Comparison of ENCODE assay signal across 1 cellular context in genomic region chr19:39970674-39971379, GRCh38.
A peak's percentile ranks its signal among the peaks of the same experiment; 100 is the strongest.
TF ChIP-seq lines count a peak whose summit lies in the region.

TSS of gene PSMC4 (plus strand) at chr19:39971165. CDS start at chr19:39971203, 38 bp downstream.

TF ChIP-seq in HepG2, 621 proteins besides CTCF, POLR2A, EP300 and RAD21 (continued from another document and continues in another):
- TF ChIP-seq PRDM10 (CRISPR knock-in tag; IDR thresholded peaks at IDR 0.05; ENCODE audit: low read depth) (peak; percentile 42; the same call in 1 of the 2 replicates), ZNF660 (CRISPR knock-in tag; IDR thresholded peaks at IDR 0.05; ENCODE audit: borderline replicate concordance, low read depth) (0 out of 2 replicates have a peak, but pooled peaks have one; percentile 41), MEIS2 (CRISPR knock-in tag; IDR thresholded peaks at IDR 0.05) (peak; percentile 89; the same call in 1 of the 2 replicates), KDM4B (CRISPR knock-in tag; IDR thresholded peaks at IDR 0.05) (peak; percentile 94), AGO2 (optimal IDR thresholded peaks at IDR 0.05; ENCODE audit: low read depth, low read length) (peak; percentile 51), SNAPC5 (CRISPR knock-in tag; IDR thresholded peaks at IDR 0.05; ENCODE audit: borderline replicate concordance) (no peak), NFKBIZ (CRISPR knock-in tag; IDR thresholded peaks at IDR 0.05) (peak; percentile 83; the same call in 1 of the 2 replicates), ZNF790 (CRISPR knock-in tag; IDR thresholded peaks at IDR 0.05; ENCODE audit: borderline replicate concordance) (no peak), SMAD1 (CRISPR knock-in tag; IDR thresholded peaks at IDR 0.05; ENCODE audit: borderline replicate concordance, low read depth) (peak; percentile 86; the same call in 1 of the 2 replicates), MAX (IDR thresholded peaks at IDR 0.05) (peak; percentile 94), ZNF841 (CRISPR knock-in tag; IDR thresholded peaks at IDR 0.05; ENCODE audit: borderline replicate concordance) (no peak), HDAC1 (CRISPR knock-in tag; IDR thresholded peaks at IDR 0.05) (peak; percentile 87), ZNF496 (CRISPR knock-in tag; IDR thresholded peaks at IDR 0.05; ENCODE audit: insufficient replicate concordance) (no peak), SAP130 (CRISPR knock-in tag; IDR thresholded peaks at IDR 0.05; ENCODE audit: low read depth) (peak; percentile 97), U2AF1 (optimal IDR thresholded peaks at IDR 0.05; ENCODE audit: low read depth, low read length) (no peak), MZF1 (CRISPR knock-in tag; IDR thresholded peaks at IDR 0.05; ENCODE audit: borderline replicate concordance) (no peak), ZNF598 (CRISPR knock-in tag; IDR thresholded peaks at IDR 0.05; ENCODE audit: borderline replicate concordance) (peak; percentile 66; the same call in 1 of the 2 replicates), ZNF513 (CRISPR knock-in tag; conservative IDR thresholded peaks at IDR 0.05) (no peak), IRX3 (CRISPR knock-in tag; IDR thresholded peaks at IDR 0.05; ENCODE audit: borderline replicate concordance, low read depth) (peak; percentile 48; the same call in 1 of the 2 replicates), NR2F1 (CRISPR knock-in tag; IDR thresholded peaks at IDR 0.05) (no peak), ZNF264 (CRISPR knock-in tag; IDR thresholded peaks at IDR 0.05) (peak; percentile 47), ZFP36L1 (CRISPR knock-in tag; IDR thresholded peaks at IDR 0.05) (no peak; the same call in 1 of the 2 replicates), ZNF550 (CRISPR knock-in tag; IDR thresholded peaks at IDR 0.05; ENCODE audit: borderline replicate concordance) (no peak), PAF1 (CRISPR knock-in tag; IDR thresholded peaks at IDR 0.05) (no peak), ZSCAN29 (CRISPR knock-in tag; conservative IDR thresholded peaks at IDR 0.05) (no peak), ZMYM2 (CRISPR knock-in tag; IDR thresholded peaks at IDR 0.05) (0 out of 2 replicates have a peak, but pooled peaks have one; percentile 14), CENPX (CRISPR knock-in tag; IDR thresholded peaks at IDR 0.05) (no peak), MXD1 (CRISPR knock-in tag; IDR thresholded peaks at IDR 0.05) (no peak), CEBPG (CRISPR knock-in tag; IDR thresholded peaks at IDR 0.05) (peak; percentile 66), MAFK (conservative IDR thresholded peaks at IDR 0.05 in 1 of 2, IDR thresholded peaks at IDR 0.05 in 1 of 2; ENCODE audit: low read length in 2 of 2) (no peak), ZNF737 (CRISPR knock-in tag; IDR thresholded peaks at IDR 0.05; ENCODE audit: borderline replicate concordance) (no peak), ZNF616 (CRISPR knock-in tag; IDR thresholded peaks at IDR 0.05; ENCODE audit: low read depth) (no peak), TBP (CRISPR knock-in tag; IDR thresholded peaks at IDR 0.05) (no peak), YY1 (IDR thresholded peaks at IDR 0.05; ENCODE audit: insufficient read depth, insufficient replicate concordance, low read depth, low read length) (peak; percentile 86), ZNF205 (CRISPR knock-in tag; IDR thresholded peaks at IDR 0.05) (peak; percentile 77; the same call in 1 of the 2 replicates), ATF7 (IDR thresholded peaks at IDR 0.05) (0 out of 2 replicates have a peak, but pooled peaks have one; percentile 12), ATF7 (CRISPR knock-in tag; IDR thresholded peaks at IDR 0.05) (no peak), HDAC2 (CRISPR knock-in tag; IDR thresholded peaks at IDR 0.05) (peak; percentile 80), ZNF800 (CRISPR knock-in tag; IDR thresholded peaks at IDR 0.05) (0 out of 2 replicates have a peak, but pooled peaks have one; percentile 68), ZNF263 (CRISPR knock-in tag; IDR thresholded peaks at IDR 0.05) (peak; percentile 41; the same call in 1 of the 2 replicates), GABPA (IDR thresholded peaks at IDR 0.05; ENCODE audit: low read depth, low read length) (peak; percentile 97), GABPA (CRISPR knock-in tag; IDR thresholded peaks at IDR 0.05; ENCODE audit: low read depth) (peak; percentile 99), ZNF138 (CRISPR knock-in tag; IDR thresholded peaks at IDR 0.05; ENCODE audit: low read depth) (0 out of 2 replicates have a peak, but pooled peaks have one; percentile 42), ZNF775 (CRISPR knock-in tag; IDR thresholded peaks at IDR 0.05; ENCODE audit: borderline replicate concordance) (0 out of 2 replicates have a peak, but pooled peaks have one; percentile 47)
- TF ChIP-seq, protein P1, sequence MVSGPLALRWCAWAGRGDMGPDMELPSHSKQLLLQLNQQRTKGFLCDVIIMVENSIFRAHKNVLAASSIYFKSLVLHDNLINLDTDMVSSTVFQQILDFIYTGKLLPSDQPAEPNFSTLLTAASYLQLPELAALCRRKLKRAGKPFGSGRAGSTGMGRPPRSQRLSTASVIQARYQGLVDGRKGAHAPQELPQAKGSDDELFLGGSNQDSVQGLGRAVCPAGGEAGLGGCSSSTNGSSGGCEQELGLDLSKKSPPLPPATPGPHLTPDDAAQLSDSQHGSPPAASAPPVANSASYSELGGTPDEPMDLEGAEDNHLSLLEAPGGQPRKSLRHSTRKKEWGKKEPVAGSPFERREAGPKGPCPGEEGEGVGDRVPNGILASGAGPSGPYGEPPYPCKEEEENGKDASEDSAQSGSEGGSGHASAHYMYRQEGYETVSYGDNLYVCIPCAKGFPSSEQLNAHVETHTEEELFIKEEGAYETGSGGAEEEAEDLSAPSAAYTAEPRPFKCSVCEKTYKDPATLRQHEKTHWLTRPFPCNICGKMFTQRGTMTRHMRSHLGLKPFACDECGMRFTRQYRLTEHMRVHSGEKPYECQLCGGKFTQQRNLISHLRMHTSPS (CRISPR knock-in tag; IDR thresholded peaks at IDR 0.05; ENCODE audit: low read depth), result peak; percentile 72; the same call in 1 of the 2 replicates
- TF ChIP-seq, protein P2, sequence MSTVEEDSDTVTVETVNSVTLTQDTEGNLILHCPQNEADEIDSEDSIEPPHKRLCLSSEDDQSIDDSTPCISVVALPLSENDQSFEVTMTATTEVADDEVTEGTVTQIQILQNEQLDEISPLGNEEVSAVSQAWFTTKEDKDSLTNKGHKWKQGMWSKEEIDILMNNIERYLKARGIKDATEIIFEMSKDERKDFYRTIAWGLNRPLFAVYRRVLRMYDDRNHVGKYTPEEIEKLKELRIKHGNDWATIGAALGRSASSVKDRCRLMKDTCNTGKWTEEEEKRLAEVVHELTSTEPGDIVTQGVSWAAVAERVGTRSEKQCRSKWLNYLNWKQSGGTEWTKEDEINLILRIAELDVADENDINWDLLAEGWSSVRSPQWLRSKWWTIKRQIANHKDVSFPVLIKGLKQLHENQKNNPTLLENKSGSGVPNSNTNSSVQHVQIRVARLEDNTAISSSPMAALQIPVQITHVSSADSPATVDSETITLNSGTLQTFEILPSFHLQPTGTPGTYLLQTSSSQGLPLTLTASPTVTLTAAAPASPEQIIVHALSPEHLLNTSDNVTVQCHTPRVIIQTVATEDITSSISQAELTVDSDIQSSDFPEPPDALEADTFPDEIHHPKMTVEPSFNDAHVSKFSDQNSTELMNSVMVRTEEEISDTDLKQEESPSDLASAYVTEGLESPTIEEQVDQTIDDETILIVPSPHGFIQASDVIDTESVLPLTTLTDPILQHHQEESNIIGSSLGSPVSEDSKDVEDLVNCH (CRISPR knock-in tag; IDR thresholded peaks at IDR 0.05), result no peak
- TF ChIP-seq, protein P3, sequence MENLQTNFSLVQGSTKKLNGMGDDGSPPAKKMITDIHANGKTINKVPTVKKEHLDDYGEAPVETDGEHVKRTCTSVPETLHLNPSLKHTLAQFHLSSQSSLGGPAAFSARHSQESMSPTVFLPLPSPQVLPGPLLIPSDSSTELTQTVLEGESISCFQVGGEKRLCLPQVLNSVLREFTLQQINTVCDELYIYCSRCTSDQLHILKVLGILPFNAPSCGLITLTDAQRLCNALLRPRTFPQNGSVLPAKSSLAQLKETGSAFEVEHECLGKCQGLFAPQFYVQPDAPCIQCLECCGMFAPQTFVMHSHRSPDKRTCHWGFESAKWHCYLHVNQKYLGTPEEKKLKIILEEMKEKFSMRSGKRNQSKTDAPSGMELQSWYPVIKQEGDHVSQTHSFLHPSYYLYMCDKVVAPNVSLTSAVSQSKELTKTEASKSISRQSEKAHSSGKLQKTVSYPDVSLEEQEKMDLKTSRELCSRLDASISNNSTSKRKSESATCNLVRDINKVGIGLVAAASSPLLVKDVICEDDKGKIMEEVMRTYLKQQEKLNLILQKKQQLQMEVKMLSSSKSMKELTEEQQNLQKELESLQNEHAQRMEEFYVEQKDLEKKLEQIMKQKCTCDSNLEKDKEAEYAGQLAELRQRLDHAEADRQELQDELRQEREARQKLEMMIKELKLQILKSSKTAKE (CRISPR knock-in tag; IDR thresholded peaks at IDR 0.05; ENCODE audit: borderline replicate concordance), result no peak
- TF ChIP-seq, protein P4, sequence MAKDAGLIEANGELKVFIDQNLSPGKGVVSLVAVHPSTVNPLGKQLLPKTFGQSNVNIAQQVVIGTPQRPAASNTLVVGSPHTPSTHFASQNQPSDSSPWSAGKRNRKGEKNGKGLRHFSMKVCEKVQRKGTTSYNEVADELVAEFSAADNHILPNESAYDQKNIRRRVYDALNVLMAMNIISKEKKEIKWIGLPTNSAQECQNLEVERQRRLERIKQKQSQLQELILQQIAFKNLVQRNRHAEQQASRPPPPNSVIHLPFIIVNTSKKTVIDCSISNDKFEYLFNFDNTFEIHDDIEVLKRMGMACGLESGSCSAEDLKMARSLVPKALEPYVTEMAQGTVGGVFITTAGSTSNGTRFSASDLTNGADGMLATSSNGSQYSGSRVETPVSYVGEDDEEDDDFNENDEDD (CRISPR knock-in tag; IDR thresholded peaks at IDR 0.05; ENCODE audit: borderline replicate concordance), result peak; percentile 94
- TF ChIP-seq, protein P5, sequence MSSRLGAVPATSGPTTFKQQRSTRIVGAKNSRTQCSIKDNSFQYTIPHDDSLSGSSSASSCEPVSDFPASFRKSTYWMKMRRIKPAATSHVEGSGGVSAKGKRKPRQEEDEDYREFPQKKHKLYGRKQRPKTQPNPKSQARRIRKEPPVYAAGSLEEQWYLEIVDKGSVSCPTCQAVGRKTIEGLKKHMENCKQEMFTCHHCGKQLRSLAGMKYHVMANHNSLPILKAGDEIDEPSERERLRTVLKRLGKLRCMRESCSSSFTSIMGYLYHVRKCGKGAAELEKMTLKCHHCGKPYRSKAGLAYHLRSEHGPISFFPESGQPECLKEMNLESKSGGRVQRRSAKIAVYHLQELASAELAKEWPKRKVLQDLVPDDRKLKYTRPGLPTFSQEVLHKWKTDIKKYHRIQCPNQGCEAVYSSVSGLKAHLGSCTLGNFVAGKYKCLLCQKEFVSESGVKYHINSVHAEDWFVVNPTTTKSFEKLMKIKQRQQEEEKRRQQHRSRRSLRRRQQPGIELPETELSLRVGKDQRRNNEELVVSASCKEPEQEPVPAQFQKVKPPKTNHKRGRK (CRISPR knock-in tag; IDR thresholded peaks at IDR 0.05), result no peak
